Comparison of ENCODE assay signal across 8 cellular contexts in the genomic region with DNA sequence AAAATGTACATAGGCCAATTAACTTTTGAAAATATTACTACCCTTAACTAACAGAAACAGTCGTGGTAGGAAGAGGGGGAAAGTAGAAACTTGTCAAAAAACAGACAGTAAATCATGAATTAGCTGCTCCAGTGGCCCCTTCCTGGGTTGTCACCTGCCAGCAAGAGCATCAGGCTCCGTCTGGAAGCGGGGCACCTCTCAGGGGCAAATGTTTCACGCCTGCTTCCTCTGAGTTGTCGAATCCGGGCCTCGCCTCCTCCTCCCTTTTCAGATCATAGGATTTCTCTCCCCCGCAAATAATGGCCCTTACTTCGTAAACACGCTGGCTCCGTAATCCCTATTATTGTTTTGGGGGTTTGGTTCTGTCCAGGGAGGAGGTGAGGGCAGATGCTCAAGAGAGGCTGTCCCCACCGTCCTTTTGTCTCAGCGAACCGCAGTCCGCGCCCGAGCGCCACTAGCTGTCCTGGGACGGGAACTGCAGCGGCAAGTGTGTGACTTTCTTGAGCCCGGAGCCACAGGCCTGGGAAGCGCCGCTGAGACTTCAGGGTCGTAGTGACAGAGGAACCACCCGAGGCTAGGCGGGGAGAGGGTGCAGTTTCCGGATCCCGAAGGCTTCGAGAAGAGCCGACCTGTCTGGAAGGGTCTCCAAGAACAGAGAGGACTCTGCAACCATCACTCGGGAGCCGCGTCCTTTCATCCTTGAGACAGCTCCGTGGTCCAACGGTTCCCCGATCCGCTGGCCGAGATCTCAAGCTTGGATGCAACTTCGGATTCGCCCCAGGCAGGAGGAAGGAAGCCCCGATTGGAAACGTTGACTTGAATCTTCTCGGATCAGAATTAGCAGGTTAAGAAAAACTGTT.
DNase-seq lines count a peak whose midpoint lies in the region; TF ChIP-seq lines count a peak whose summit lies in the region.

No MANE protein-coding gene starts in this region.

- peak overlapping the region; percentile 99 for H2AFZ ChIP-seq in osteoblast (ENCODE audit: low read length)

- no peaks in the 10 kb centered on the region for H3K79me2 ChIP-seq in osteoblast (ENCODE audit: insufficient read depth, low read length)

- 2 to 3% methylated on average over 33 to 43 of the region's 43 CpGs for WGBS in thyroid gland, 2 donors

- no peaks in the 10 kb centered on the region for H3K27me3 ChIP-seq in H7 (ENCODE audit: control insufficient read depth, insufficient read depth, low read length)
- no peaks in the 10 kb centered on the region for H3K27me3 ChIP-seq in osteoblast (ENCODE audit: insufficient read depth, low read length)
- H3K27me3 ChIP-seq in thyroid gland: peaks cover 4% of the 10 kb centered on the region

- TF ChIP-seq CTCF in LNCaP clone FGC (IDR thresholded peaks at IDR 0.05; ENCODE audit: control insufficient read depth, extremely low read depth, insufficient read depth) (peak; percentile 76), osteoblast (IDR thresholded peaks at IDR 0.05; ENCODE audit: extremely low read depth, low read depth, low read length) (peak; percentile 60), thyroid gland (IDR thresholded peaks at IDR 0.05) (peak in 4 of 6 experiments; percentile 45 to 66 (median 48))

- H4K20me1 ChIP-seq in osteoblast (ENCODE audit: insufficient read depth, low read length): no peaks in the 10 kb centered on the region

- no peak for TF ChIP-seq POLR2A in thyroid gland (IDR thresholded peaks at IDR 0.05)

- H3K27ac ChIP-seq in osteoblast (ENCODE audit: low read depth, low read length): peak overlapping the region; percentile 31
- peak overlapping the region in 1 of 3 donors; percentile 25 for H3K27ac ChIP-seq in thyroid gland

- peak; percentile 69 for DNase-seq in GDM1 (lab: John Stamatoyannopoulos, UW)
- DNase-seq in H7: peak; percentile 82
- no peak for DNase-seq in LNCaP clone FGC (ENCODE audit: low read depth)
- peak; percentile 89 for DNase-seq in SIG-M5 treated with dmso at 0.1 percent for 504 hours (lab: John Stamatoyannopoulos, UW; ENCODE audit: unreplicated experiment)
- peak; percentile 66 for DNase-seq in activated gamma-delta T cell treated with Interleukin-2 at 50 U/mL for 16 hours
- peak; percentile 68 for DNase-seq in globus pallidus (ENCODE audit: low spot score)
- peak; percentile 66 for DNase-seq in osteoblast (ENCODE audit: insufficient read length, low spot score, missing footprints)
- peak; percentile 64 to 67 for DNase-seq in thyroid gland

- H3K9me3 ChIP-seq in osteoblast (ENCODE audit: low read depth, low read length) (no peaks in the 10 kb centered on the region), thyroid gland (no peaks in the 10 kb centered on the region)

- H3K36me3 ChIP-seq in H7 (replicated peaks; ENCODE audit: control insufficient read depth, insufficient read depth, low read length) (no peaks in the 10 kb centered on the region), osteoblast (ENCODE audit: insufficient read depth, low read length) (no peaks in the 10 kb centered on the region), thyroid gland (no peaks in the 10 kb centered on the region)

- peaks cover 5% of the 10 kb centered on the region for H3K4me1 ChIP-seq in osteoblast (ENCODE audit: insufficient read depth, low read length)
- H3K4me1 ChIP-seq in thyroid gland: no peaks in the 10 kb centered on the region

- H3K4me2 ChIP-seq in osteoblast (ENCODE audit: insufficient read depth, low read length): peak overlapping the region; percentile 88

- H3K4me3 ChIP-seq in H7 (ENCODE audit: insufficient read depth, low read depth, low read length) (peak overlapping the region; percentile 99), LNCaP clone FGC (ENCODE audit: low read depth, low read length) (peak overlapping the region; percentile 73), osteoblast (ENCODE audit: insufficient read depth, low read length) (peak overlapping the region; percentile 85), thyroid gland (replicated peaks in 1 of 3) (peak overlapping the region; percentile 0 to 36 (median 23))

- intact Hi-C loops in thyroid gland (cut with DNase I): no loop called here

Comparison
In these comparisons a context has a peak if more than half of its experiments do, and no peak if none do; other contexts are left out.
1. H3K4me3 ChIP-seq: peak in every context shown above with its lines; median percentile 99 in H7; 85 in osteoblast; 73 in LNCaP clone FGC; 23 in thyroid gland.